12 cellular contexts compared by ENCODE assay signal in the genomic region with DNA sequence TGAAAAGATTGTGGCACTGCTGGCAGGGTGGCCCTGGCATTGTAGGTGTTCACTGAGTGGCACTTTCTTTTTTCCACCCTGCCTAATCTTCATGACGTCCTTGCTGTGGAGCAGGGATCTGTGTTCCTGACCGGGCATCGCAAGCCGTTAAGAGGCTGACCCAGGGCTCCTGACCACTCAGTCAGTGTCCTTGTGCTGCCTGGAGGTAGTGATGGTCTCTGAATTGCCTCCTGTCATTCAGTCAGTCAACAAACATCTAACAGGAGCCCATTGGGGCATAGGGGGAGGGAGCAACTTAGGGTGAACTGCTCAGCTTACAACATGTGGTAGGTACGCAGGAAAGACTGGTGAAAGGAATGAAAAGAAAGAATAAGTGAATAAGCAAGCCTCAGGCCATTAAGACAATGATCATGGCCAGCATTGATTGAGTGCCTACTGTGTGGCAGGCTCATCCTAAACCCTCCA.
DNase-seq lines count a peak whose midpoint lies in the region; ATAC-seq and TF ChIP-seq lines count a peak whose summit lies in the region.
"Had no signal": no experiment of that assay in that cellular context is flagged by ENCODE, and none has a peak within 500 bp of the region (broad histone marks: within the 10 kb centered on the region; RNA-seq: fewer than 3 reads in every experiment).

No MANE protein-coding gene starts in this region.

- peak overlapping the region; percentile 70 for H3K27ac ChIP-seq in suprapubic skin
- H3K27ac ChIP-seq: 22Rv1 had no signal

- H3K36me3 ChIP-seq in suprapubic skin: no peaks in the 10 kb centered on the region
- H3K36me3 ChIP-seq: HAP-1 had no signal

- no peaks in the 10 kb centered on the region for H3K9me3 ChIP-seq in suprapubic skin
- H3K9me3 ChIP-seq: HAP-1 had no signal

- peak overlapping the region; percentile 0 for H3K27ac Mint-ChIP-seq in T-helper 1 cell treated with Interleukin-12 subunit alpha and Interleukin-12 subunit beta and Interleukin-4 antibody, amounts not matched to agents 30 μg/mL and 1 μg/mL, for 36 hours
- H3K27ac Mint-ChIP-seq in activated naive CD8-positive, alpha-beta T cell: peak overlapping the region; percentile 16
- no peak overlapping the region for H3K27ac Mint-ChIP-seq in activated naive CD8-positive, alpha-beta T cell treated with anti-CD3 and anti-CD28 coated beads, Interleukin-2, amount 50 U/mL, for 24 hours
- peak overlapping the region; percentile 19 for H3K27ac Mint-ChIP-seq in stimulated activated naive CD8-positive, alpha-beta T cell treated with anti-CD3 and anti-CD28 coated beads, Interleukin-15, Interleukin-2, amounts not matched to agents 100 ng/mL and 50 ng/mL, for 24 hours
- H3K27ac Mint-ChIP-seq in activated T-cell treated with anti-CD3 and anti-CD28 coated beads, Interleukin-2, amount 50 U/mL, for 72 hours: no peak overlapping the region

- no peaks in the 10 kb centered on the region for H3K27me3 ChIP-seq in suprapubic skin

- peaks cover 55% of the 10 kb centered on the region for H3K4me1 ChIP-seq in suprapubic skin
- H3K4me1 ChIP-seq: HAP-1 had no signal

- H3K27me3 Mint-ChIP-seq in T-helper 1 cell treated with Interleukin-12 subunit alpha and Interleukin-12 subunit beta and Interleukin-4 antibody, amounts not matched to agents 30 μg/mL and 1 μg/mL, for 36 hours (ENCODE audit: low read depth): no peaks in the 10 kb centered on the region
- no peaks in the 10 kb centered on the region for H3K27me3 Mint-ChIP-seq in activated naive CD8-positive, alpha-beta T cell
- peaks cover 18% of the 10 kb centered on the region for H3K27me3 Mint-ChIP-seq in activated naive CD8-positive, alpha-beta T cell treated with anti-CD3 and anti-CD28 coated beads, Interleukin-2, amount 50 U/mL, for 24 hours
- peaks cover 16% of the 10 kb centered on the region for H3K27me3 Mint-ChIP-seq in stimulated activated naive CD8-positive, alpha-beta T cell treated with anti-CD3 and anti-CD28 coated beads, Interleukin-15, Interleukin-2, amounts not matched to agents 100 ng/mL and 50 ng/mL, for 24 hours
- H3K27me3 Mint-ChIP-seq in activated T-cell treated with anti-CD3 and anti-CD28 coated beads, Interleukin-2, amount 50 U/mL, for 72 hours (ENCODE audit: low read depth): peaks cover 6% of the 10 kb centered on the region

- no peak for TF ChIP-seq EP300 in suprapubic skin (IDR thresholded peaks at IDR 0.05)

- no peaks in the 10 kb centered on the region for H3K36me3 Mint-ChIP-seq in T-helper 1 cell treated with Interleukin-12 subunit alpha and Interleukin-12 subunit beta and Interleukin-4 antibody, amounts not matched to agents 30 μg/mL and 1 μg/mL, for 36 hours (ENCODE audit: low read depth)
- no peaks in the 10 kb centered on the region for H3K36me3 Mint-ChIP-seq in activated naive CD8-positive, alpha-beta T cell
- H3K36me3 Mint-ChIP-seq in activated naive CD8-positive, alpha-beta T cell treated with anti-CD3 and anti-CD28 coated beads, Interleukin-2, amount 50 U/mL, for 24 hours (ENCODE audit: low read depth): no peaks in the 10 kb centered on the region
- no peaks in the 10 kb centered on the region for H3K36me3 Mint-ChIP-seq in stimulated activated naive CD8-positive, alpha-beta T cell treated with anti-CD3 and anti-CD28 coated beads, Interleukin-15, Interleukin-2, amounts not matched to agents 100 ng/mL and 50 ng/mL, for 24 hours (ENCODE audit: low read depth)
- H3K36me3 Mint-ChIP-seq in activated T-cell treated with anti-CD3 and anti-CD28 coated beads, Interleukin-2, amount 50 U/mL, for 72 hours (ENCODE audit: insufficient read depth in 2 of 2): no peaks in the 10 kb centered on the region
- H3K36me3 Mint-ChIP-seq: CD4-positive, CD25-positive, alpha-beta regulatory T cell had no signal

- DNase-seq in T-helper 1 cell: no peak
- DNase-seq in activated naive CD8-positive, alpha-beta T cell treated with anti-CD3 and anti-CD28 coated beads, Interleukin-2, amount 50 U/mL, for 24 hours: no peak
- no peak for DNase-seq in stimulated activated naive CD8-positive, alpha-beta T cell treated with anti-CD3 and anti-CD28 coated beads, Interleukin-15, Interleukin-2, amounts not matched to agents 100 U/mL and 50 U/mL, for 24 hours
- no peak for DNase-seq in suprapubic skin (ENCODE audit: low spot score in 2 of 2)
- no peak for DNase-seq in activated T-cell treated with anti-CD3 and anti-CD28 coated beads, Interleukin-2, amount 50 U/mL, for 72 hours
- DNase-seq: CD4-positive, CD25-positive, alpha-beta regulatory T cell; GF-D8 had no signal

- H3K4me3 ChIP-seq in suprapubic skin: no peak overlapping the region
- H3K4me3 ChIP-seq: HAP-1 had no signal

- WGBS in suprapubic skin: 94% methylated on average over 5 of the region's 5 CpGs

- no peaks in the 10 kb centered on the region for H3K9me3 Mint-ChIP-seq in T-helper 1 cell treated with Interleukin-12 subunit alpha and Interleukin-12 subunit beta and Interleukin-4 antibody, amounts not matched to agents 30 μg/mL and 1 μg/mL, for 36 hours
- H3K9me3 Mint-ChIP-seq in activated naive CD8-positive, alpha-beta T cell (ENCODE audit: low read depth): no peaks in the 10 kb centered on the region
- H3K9me3 Mint-ChIP-seq in activated naive CD8-positive, alpha-beta T cell treated with anti-CD3 and anti-CD28 coated beads, Interleukin-2, amount 50 U/mL, for 24 hours: no peaks in the 10 kb centered on the region
- no peaks in the 10 kb centered on the region for H3K9me3 Mint-ChIP-seq in stimulated activated naive CD8-positive, alpha-beta T cell treated with anti-CD3 and anti-CD28 coated beads, Interleukin-15, Interleukin-2, amounts not matched to agents 100 ng/mL and 50 ng/mL, for 24 hours
- H3K9me3 Mint-ChIP-seq in activated T-cell treated with anti-CD3 and anti-CD28 coated beads, Interleukin-2, amount 50 U/mL, for 72 hours: no peaks in the 10 kb centered on the region
- H3K9me3 Mint-ChIP-seq: CD4-positive, CD25-positive, alpha-beta regulatory T cell had no signal

- no peak for TF ChIP-seq POLR2A in suprapubic skin (IDR thresholded peaks at IDR 0.05)

- TF ChIP-seq CTCF in suprapubic skin (IDR thresholded peaks at IDR 0.05): no peak

- no peak for ATAC-seq in activated naive CD8-positive, alpha-beta T cell treated with anti-CD3 and anti-CD28 coated beads, Interleukin-2, amount 50 U/mL, for 24 hours
- no peak for ATAC-seq in stimulated activated naive CD8-positive, alpha-beta T cell treated with anti-CD3 and anti-CD28 coated beads, Interleukin-15, Interleukin-2, amounts not matched to agents 100 U/mL and 50 U/mL, for 24 hours
- ATAC-seq in activated T-cell treated with anti-CD3 and anti-CD28 coated beads, Interleukin-2, amount 50 U/mL, for 72 hours (replicated peaks in 1 of 2): no peak

- H3K4me3 Mint-ChIP-seq in T-helper 1 cell treated with Interleukin-12 subunit alpha and Interleukin-12 subunit beta and Interleukin-4 antibody, amounts not matched to agents 30 μg/mL and 1 μg/mL, for 36 hours: no peak overlapping the region
- no peak overlapping the region for H3K4me3 Mint-ChIP-seq in activated naive CD8-positive, alpha-beta T cell
- no peak overlapping the region for H3K4me3 Mint-ChIP-seq in activated naive CD8-positive, alpha-beta T cell treated with anti-CD3 and anti-CD28 coated beads, Interleukin-2, amount 50 U/mL, for 24 hours
- no peak overlapping the region for H3K4me3 Mint-ChIP-seq in stimulated activated naive CD8-positive, alpha-beta T cell treated with anti-CD3 and anti-CD28 coated beads, Interleukin-15, Interleukin-2, amounts not matched to agents 100 ng/mL and 50 ng/mL, for 24 hours
- no peak overlapping the region for H3K4me3 Mint-ChIP-seq in activated T-cell treated with anti-CD3 and anti-CD28 coated beads, Interleukin-2, amount 50 U/mL, for 72 hours
- H3K4me3 Mint-ChIP-seq: CD4-positive, CD25-positive, alpha-beta regulatory T cell had no signal

- peaks cover 61% of the 10 kb centered on the region for H3K4me1 Mint-ChIP-seq in T-helper 1 cell treated with Interleukin-12 subunit alpha and Interleukin-12 subunit beta and Interleukin-4 antibody, amounts not matched to agents 30 μg/mL and 1 μg/mL, for 36 hours (ENCODE audit: low read depth)
- H3K4me1 Mint-ChIP-seq in activated naive CD8-positive, alpha-beta T cell (ENCODE audit: low read depth): peaks cover 35% of the 10 kb centered on the region
- peaks cover 50% of the 10 kb centered on the region for H3K4me1 Mint-ChIP-seq in activated naive CD8-positive, alpha-beta T cell treated with anti-CD3 and anti-CD28 coated beads, Interleukin-2, amount 50 U/mL, for 24 hours
- H3K4me1 Mint-ChIP-seq in stimulated activated naive CD8-positive, alpha-beta T cell treated with anti-CD3 and anti-CD28 coated beads, Interleukin-15, Interleukin-2, amounts not matched to agents 100 ng/mL and 50 ng/mL, for 24 hours (ENCODE audit: low read depth): peaks cover 50% of the 10 kb centered on the region
- H3K4me1 Mint-ChIP-seq in activated T-cell treated with anti-CD3 and anti-CD28 coated beads, Interleukin-2, amount 50 U/mL, for 72 hours (ENCODE audit: low read depth): peaks cover 74% of the 10 kb centered on the region

Comparison
In these comparisons a context has a peak if more than half of its experiments do, and no peak if none do; other contexts are left out.
1. H3K27ac Mint-ChIP-seq: peak in T-helper 1 cell treated with Interleukin-12 subunit alpha and Interleukin-12 subunit beta and Interleukin-4 antibody, amounts not matched to agents 30 μg/mL and 1 μg/mL, for 36 hours (single experiment), activated naive CD8-positive, alpha-beta T cell (single experiment) and stimulated activated naive CD8-positive, alpha-beta T cell treated with anti-CD3 and anti-CD28 coated beads, Interleukin-15, Interleukin-2, amounts not matched to agents 100 ng/mL and 50 ng/mL, for 24 hours (single experiment); none in activated naive CD8-positive, alpha-beta T cell treated with anti-CD3 and anti-CD28 coated beads, Interleukin-2, amount 50 U/mL, for 24 hours (single experiment) and activated T-cell treated with anti-CD3 and anti-CD28 coated beads, Interleukin-2, amount 50 U/mL, for 72 hours (single experiment).